In genomic region chr6:166627039-166627874, GRCh38 we compare ENCODE assay signal across 8 cellular contexts. TPM values are rescaled to one million over a fixed set of nuclear protein-coding genes. Genes with fewer than 3 reads are reported as not detected.
DNase-seq lines count a peak whose midpoint lies in the region; ATAC-seq, FAIRE-seq and TF ChIP-seq lines count a peak whose summit lies in the region.

Gene RPS6KA2 (minus strand): TSS chr6:166627251. CDS start chr6:166627019, 232 bp downstream.

- WGBS in small intestine, 3 donors = 0 to 1% (median 1%) methylated on average over 61 to 86 of the region's 86 CpGs

- H3K27me3 ChIP-seq in small intestine (ENCODE audit: control insufficient read depth in 2 of 2, insufficient read depth in 2 of 2, low read length in 2 of 2) = peaks cover 0 to 2% of the 10 kb centered on the region in 2 donors

- H3K36me3 Mint-ChIP-seq in WTC11 = no peaks in the 10 kb centered on the region

- peaks cover 43% of the 10 kb centered on the region for H3K27me3 Mint-ChIP-seq in WTC11 (ENCODE audit: low read depth)

- H3K4me3 Mint-ChIP-seq in WTC11 = peak within 1 kb of the TSS; percentile 77

- no peaks in the 10 kb centered on the region for H3K9me3 Mint-ChIP-seq in WTC11

- H3K4me3 ChIP-seq in cardiac fibroblast (replicated peaks in 1 of 2; ENCODE audit: low read depth in 2 of 2, low read length in 2 of 2) (peak within 1 kb of the TSS; percentile 73 to 94), small intestine (ENCODE audit: low read depth in 1 of 2, low read length in 2 of 2) (peak within 1 kb of the TSS; percentile 54 to 68)

- H3K27ac ChIP-seq in small intestine (ENCODE audit: low read depth in 1 of 2, low read length in 1 of 2) = peak within 1 kb of the TSS; percentile 46 to 92

- H3K4me1 Mint-ChIP-seq in WTC11 = peaks cover 62% of the 10 kb centered on the region

- no peaks in the 10 kb centered on the region for H3K9me3 ChIP-seq in small intestine (ENCODE audit: control insufficient read depth, low read depth)

- POLR2A ChIA-PET in WTC11 (lab: Charles Lee) = interaction anchor here (0.6 to 1.5 kb wide), 12 partner anchors 13 to 138 kb away, joined by 3 to 9 read pairs (median 4); no protein-coding TSS in a partner anchor

- H3K36me3 ChIP-seq in small intestine (ENCODE audit: control insufficient read depth in 2 of 2, insufficient read depth in 2 of 2, low read length in 2 of 2) = no peaks in the 10 kb centered on the region

- TF ChIP-seq CTCF in WTC11 (IDR thresholded peaks at IDR 0.05) = no peak
- no peak for TF ChIP-seq CTCF in cardiac fibroblast (IDR thresholded peaks at IDR 0.05; ENCODE audit: low read depth, low read length)

- no peak for FAIRE-seq in small intestine (lab: Jason Lieb, UNC)

- peak; percentile 93 for ATAC-seq in GM18907 (IDR thresholded peaks at IDR 0.05; ENCODE audit: unreplicated experiment)
- ATAC-seq in HG03139 (IDR thresholded peaks at IDR 0.05; ENCODE audit: unreplicated experiment) = peak; percentile 91
- peak; percentile 94 for ATAC-seq in WTC11

- H3K4me1 ChIP-seq in small intestine (ENCODE audit: control insufficient read depth in 2 of 2, insufficient read depth in 1 of 2, low read depth in 1 of 2, low read length in 1 of 2) = peaks cover 3 to 6% of the 10 kb centered on the region in 2 donors

- DNase-seq in AG08395 (ENCODE audit: low spot score) (peak; percentile 98), NCI-H2196 treated with DMSO at 0.1 percent for 48 hours (lab: John Stamatoyannopoulos, UW; ENCODE audit: unreplicated experiment) (peak; percentile 84), WTC11 (ENCODE audit: low spot score) (peak; percentile 100), cardiac fibroblast (ENCODE audit: low read depth in 2 of 2) (peak; percentile 100), iPS-NIHi11 (ENCODE audit: low spot score) (peak; percentile 98), small intestine (peak; percentile 99)

- CTCF ChIA-PET in WTC11 (lab: Charles Lee) = interaction anchor here (0.6 to 1.6 kb wide), 19 partner anchors 9 to 363 kb away, joined by 3 to 8 read pairs (median 4); partner anchors contain the start of gene RAMACL

- H3K27ac Mint-ChIP-seq in WTC11 = peak within 1 kb of the TSS; percentile 83

TF ChIP-seq in WTC11, 78 proteins besides CTCF, POLR2A, EP300 and RAD21 (continues in another document):
- TF ChIP-seq AFF4 (CRISPR knock-in tag; IDR thresholded peaks at IDR 0.05; ENCODE audit: borderline replicate concordance) = no peak
- no peak for TF ChIP-seq ZNF121 (CRISPR knock-in tag; IDR thresholded peaks at IDR 0.05)
- no peak; the same call in 1 of the 2 replicates for TF ChIP-seq FOXP4 (CRISPR knock-in tag; IDR thresholded peaks at IDR 0.05)
- TF ChIP-seq FOXP1 (CRISPR knock-in tag; IDR thresholded peaks at IDR 0.05; ENCODE audit: borderline replicate concordance) = no peak
- TF ChIP-seq ZNF512 (CRISPR knock-in tag; IDR thresholded peaks at IDR 0.05; ENCODE audit: borderline replicate concordance) = no peak
- TF ChIP-seq NFYB (CRISPR knock-in tag; conservative IDR thresholded peaks at IDR 0.05; ENCODE audit: low read depth) = peak; percentile 75
- no peak for TF ChIP-seq HMGA2 (CRISPR knock-in tag; IDR thresholded peaks at IDR 0.05)
- TF ChIP-seq ZNF396 (CRISPR knock-in tag; IDR thresholded peaks at IDR 0.05; ENCODE audit: borderline replicate concordance) = no peak
- TF ChIP-seq ZNF281 (CRISPR knock-in tag; IDR thresholded peaks at IDR 0.05) = no peak
- no peak for TF ChIP-seq NR2C2 (CRISPR knock-in tag; IDR thresholded peaks at IDR 0.05)
- TF ChIP-seq SP1 (CRISPR knock-in tag; conservative IDR thresholded peaks at IDR 0.05) = peak; percentile 94
- TF ChIP-seq PRRX2 (CRISPR knock-in tag; IDR thresholded peaks at IDR 0.05) = no peak
- no peak for TF ChIP-seq GTF2I (CRISPR knock-in tag; conservative IDR thresholded peaks at IDR 0.05)

RNA-seq across cellular contexts. Expression of gene RPS6KA2, which starts in this region (rescaled TPM):
- 19.2 to 24.2 TPM (median 20.3 TPM) in 3 replicates for total RNA-seq in WTC11 (2021)
- polyA plus RNA-seq in small intestine = 10 to 100 TPM in 1 of 3 donors, 1 to 10 TPM in 2; 3.1 to 21.9 (median 6.8) TPM

Comparison
In these comparisons a context has a peak if more than half of its experiments do, and no peak if none do; other contexts are left out.
1. Peak in every context shown above with its lines: DNase-seq, ATAC-seq, H3K4me3 ChIP-seq and H3K27ac ChIP-seq.